8 cellular contexts compared by ENCODE assay signal in genomic region chr19:40285353-40286234, GRCh38. TPM values are rescaled to one million over a fixed set of nuclear protein-coding genes. Genes with fewer than 3 reads are reported as not detected.
DNase-seq lines count a peak whose midpoint lies in the region; ATAC-seq and TF ChIP-seq lines count a peak whose summit lies in the region.

No MANE protein-coding gene starts in this region.

- ATAC-seq in GM19324 (IDR thresholded peaks at IDR 0.05; ENCODE audit: low FRiP score, unreplicated experiment) (peak; percentile 91), HG03460 (IDR thresholded peaks at IDR 0.05; ENCODE audit: unreplicated experiment) (peak; percentile 78), left colon (peak; percentile 84)

- TF ChIP-seq CTCF in coronary artery (IDR thresholded peaks at IDR 0.05) = no peak

- peak overlapping the region; percentile 63 to 85 (median 70) for H3K4me2 ChIP-seq in BLaER1 treated with 17β-estradiol and CSF1 and Interleukin-3, amounts not matched to agents 10 nM and 100 nM

- H3K27me3 ChIP-seq in BLaER1 treated with 17β-estradiol and CSF1 and Interleukin-3, amounts not matched to agents 10 nM and 100 nM = no peaks in the 10 kb centered on the region

- peak overlapping the region; percentile 70 to 90 (median 86) for H3K4me3 ChIP-seq in BLaER1 treated with 17β-estradiol and CSF1 and Interleukin-3, amounts not matched to agents 10 nM and 100 nM
- H3K4me3 ChIP-seq in coronary artery = peak overlapping the region; percentile 99

- H3K36me3 ChIP-seq in BLaER1 treated with 17β-estradiol and CSF1 and Interleukin-3, amounts not matched to agents 10 nM and 100 nM = peaks cover 0 to 18% (median 9%) of the 10 kb centered on the region in 11 experiments; a peak in 10 of 22 replicates

- peaks cover 49 to 57% (median 54%) of the 10 kb centered on the region in 10 experiments for H3K4me1 ChIP-seq in BLaER1 treated with 17β-estradiol and CSF1 and Interleukin-3, amounts not matched to agents 10 nM and 100 nM

- peak overlapping the region; percentile 85 to 99 (median 96) for H3K27ac ChIP-seq in BLaER1 treated with 17β-estradiol and CSF1 and Interleukin-3, amounts not matched to agents 10 nM and 100 nM
- H3K27ac ChIP-seq in coronary artery = peak overlapping the region; percentile 90 to 97

- intact Hi-C loops in left colon (cut with DNase I, micrococcal nuclease) = no loop called here

- peaks cover 33 to 42% (median 36%) of the 10 kb centered on the region in 11 experiments; a peak in 21 of 22 replicates for H4K20me1 ChIP-seq in BLaER1 treated with 17β-estradiol and CSF1 and Interleukin-3, amounts not matched to agents 10 nM and 100 nM

- peak; percentile 100 for DNase-seq in NCI-H524 treated with DMSO at 0.1 percent for 48 hours (lab: John Stamatoyannopoulos, UW)
- peak; percentile 98 for DNase-seq in activated CD4-positive, alpha-beta T cell treated with anti-CD3 and anti-CD28 coated beads for 48 hours
- peak; percentile 100 for DNase-seq in coronary artery (ENCODE audit: low spot score)
- peak; percentile 97 to 99 for DNase-seq in left colon
- peak; percentile 91 to 95 for DNase-seq in stimulated activated CD4-positive, alpha-beta T cell treated with anti-CD3 and anti-CD28 coated beads, Interleukin-1b, Interleukin-23, amount 100 ng/mL, for 4 hours (ENCODE audit: low read depth in 2 of 2)

- H3K9me3 ChIP-seq in BLaER1 treated with 17β-estradiol and CSF1 and Interleukin-3, amounts not matched to agents 10 nM and 100 nM (replicated peaks in 1 of 11) = no peaks in the 10 kb centered on the region

- H3K9ac ChIP-seq in BLaER1 treated with 17β-estradiol and CSF1 and Interleukin-3, amounts not matched to agents 10 nM and 100 nM = peak overlapping the region; percentile 91 to 97 (median 95)

RNA-seq across cellular contexts. Expression of gene AKT2, which starts 0.4 kb away (rescaled TPM):
- 10 to 100 TPM; 91.7 to 97.3 TPM for total RNA-seq in left colon

RNA-seq across cellular contexts. Expression of gene CCNP, which starts 59.1 kb away (rescaled TPM):
- total RNA-seq in left colon = under 1 TPM in 1 of 2 donors, not detected in 1; 0.24 TPM

Comparison
In these comparisons a context has a peak if more than half of its experiments do, and no peak if none do; other contexts are left out.
1. Peak in every context shown above with its lines: DNase-seq, ATAC-seq, H3K4me3 ChIP-seq and H3K27ac ChIP-seq.